14 cellular contexts compared by ENCODE assay signal in genomic region chr10:2986341-2986933, GRCh38.
A peak's percentile ranks its signal among the peaks of the same experiment; 100 is the strongest.
DNase-seq lines count a peak whose midpoint lies in the region; ATAC-seq and TF ChIP-seq lines count a peak whose summit lies in the region.
"Had no signal": no experiment of that assay in that cellular context is flagged by ENCODE, and none has a peak within 500 bp of the region (broad histone marks: within the 10 kb centered on the region; RNA-seq: fewer than 3 reads in every experiment).

No MANE protein-coding gene starts in this region.

- peaks cover 0 to 39% (median 0%) of the 10 kb centered on the region in 4 donors for H3K27me3 ChIP-seq in esophagus squamous epithelium
- H3K27me3 ChIP-seq in upper lobe of left lung, result peaks cover 0 to 4% (median 0%) of the 10 kb centered on the region in 4 donors
- H3K27me3 ChIP-seq in ovary, result no peaks in the 10 kb centered on the region

- H3K4me1 ChIP-seq in esophagus squamous epithelium, result peaks cover 8 to 20% (median 11%) of the 10 kb centered on the region in 3 donors
- H3K4me1 ChIP-seq in upper lobe of left lung, result peaks cover 0 to 10% (median 4%) of the 10 kb centered on the region in 4 donors
- no peaks in the 10 kb centered on the region for H3K4me1 ChIP-seq in ovary (ENCODE audit: insufficient read depth)

- TF ChIP-seq POLR2A in esophagus squamous epithelium (IDR thresholded peaks at IDR 0.05) (no peak), upper lobe of left lung (IDR thresholded peaks at IDR 0.05) (no peak), ovary (IDR thresholded peaks at IDR 0.05) (no peak)

- 28 to 32% methylated on average over 12 of the region's 12 CpGs for WGBS in esophagus squamous epithelium, 2 donors
- whole genome bisulfite sequencing in upper lobe of left lung, 2 donors, result 29 to 41% methylated on average over 12 of the region's 12 CpGs
- WGBS in ovary, 3 donors, result 6 to 25% (median 7%) methylated on average over 12 of the region's 12 CpGs

- peaks cover 0 to 11% (median 8%) of the 10 kb centered on the region in 3 donors for H3K9me3 ChIP-seq in esophagus squamous epithelium
- H3K9me3 ChIP-seq in upper lobe of left lung, result peaks cover 0 to 13% (median 2%) of the 10 kb centered on the region in 4 donors
- no peaks in the 10 kb centered on the region for H3K9me3 ChIP-seq in ovary

- H3K36me3 ChIP-seq in esophagus squamous epithelium (no peaks in the 10 kb centered on the region), upper lobe of left lung (no peaks in the 10 kb centered on the region), ovary (no peaks in the 10 kb centered on the region)

- DNase-seq in DMS53 (lab: John Stamatoyannopoulos, UW), result peak; percentile 20
- DNase-seq in DMS53 treated with DMSO at 0.1 percent for 48 hours (lab: John Stamatoyannopoulos, UW; ENCODE audit: unreplicated experiment), result no peak
- DNase-seq in NCI-H748 treated with DMSO at 0.1 percent for 48 hours (lab: John Stamatoyannopoulos, UW), result peak; percentile 75
- no peak for DNase-seq in esophagus squamous epithelium (lab: John Stamatoyannopoulos, UW)
- DNase-seq in upper lobe of left lung, result peak in 1 of 2 donors; percentile 28
- DNase-seq in ovary, result no peak
- no peak for DNase-seq in AG08396 (ENCODE audit: low spot score)
- no peak for DNase-seq in effector CD8-positive, alpha-beta T cell (lab: John Stamatoyannopoulos, UW)
- DNase-seq: activated naive CD8-positive, alpha-beta T cell treated with anti-CD3 and anti-CD28 coated beads, Interleukin-2, amount 10 ng/mL, durations not matched to agents 7 days and 5 days; effector memory CD8-positive, alpha-beta T cell; stimulated activated CD4-positive, alpha-beta T cell treated with anti-CD3 and anti-CD28 coated beads, Interleukin-4, amount 100 ng/mL, for 1 hour had no signal

- TF ChIP-seq CTCF in esophagus squamous epithelium (IDR thresholded peaks at IDR 0.05) (no peak), upper lobe of left lung (IDR thresholded peaks at IDR 0.05) (no peak), ovary (IDR thresholded peaks at IDR 0.05) (no peak)

- H3K4me3 ChIP-seq in esophagus squamous epithelium, result peak overlapping the region in 2 of 4 donors; percentile 25 to 41
- peak overlapping the region in 3 of 4 donors; percentile 14 to 24 (median 15) for H3K4me3 ChIP-seq in upper lobe of left lung
- H3K4me3 ChIP-seq in ovary, result no peak overlapping the region

- H3K27ac ChIP-seq in esophagus squamous epithelium, result peak overlapping the region in 3 of 4 donors; percentile 23 to 51 (median 49)
- peak overlapping the region in 1 of 4 donors; percentile 71 for H3K27ac ChIP-seq in upper lobe of left lung
- no peak overlapping the region for H3K27ac ChIP-seq in ovary
- H3K27ac ChIP-seq: 22Rv1, KMS-11 had no signal

- TF ChIP-seq EP300 in upper lobe of left lung (IDR thresholded peaks at IDR 0.05), result no peak
- no peak for TF ChIP-seq EP300 in ovary (IDR thresholded peaks at IDR 0.05)

- intact Hi-C loops in esophagus squamous epithelium (cut with DNase I), result no loop called here
- intact Hi-C loops in ovary (cut with DNase I), result no loop called here

- peak; percentile 31 to 38 for ATAC-seq in upper lobe of left lung (ENCODE audit: low FRiP score in 2 of 2)
- ATAC-seq: activated CD4-positive, CD25-positive, alpha-beta regulatory T cell treated with anti-CD3 and anti-CD28 coated beads, Interleukin-2, amount 50 U/mL, for 24 hours; effector memory CD8-positive, alpha-beta T cell had no signal

Comparison
In these comparisons a context has a peak if more than half of its experiments do, and no peak if none do; other contexts are left out.
1. DNase-seq: peak in DMS53 (single experiment) and NCI-H748 treated with DMSO at 0.1 percent for 48 hours (single experiment); none in DMS53 treated with DMSO at 0.1 percent for 48 hours (single experiment), esophagus squamous epithelium (single experiment), ovary (0 of 5), AG08396 (single experiment) and effector CD8-positive, alpha-beta T cell (single experiment).
2. H3K27ac ChIP-seq: peak in esophagus squamous epithelium (3 of 4); none in ovary (0 of 2).